ENCODE assay signal across 14 cellular contexts in the genomic region with DNA sequence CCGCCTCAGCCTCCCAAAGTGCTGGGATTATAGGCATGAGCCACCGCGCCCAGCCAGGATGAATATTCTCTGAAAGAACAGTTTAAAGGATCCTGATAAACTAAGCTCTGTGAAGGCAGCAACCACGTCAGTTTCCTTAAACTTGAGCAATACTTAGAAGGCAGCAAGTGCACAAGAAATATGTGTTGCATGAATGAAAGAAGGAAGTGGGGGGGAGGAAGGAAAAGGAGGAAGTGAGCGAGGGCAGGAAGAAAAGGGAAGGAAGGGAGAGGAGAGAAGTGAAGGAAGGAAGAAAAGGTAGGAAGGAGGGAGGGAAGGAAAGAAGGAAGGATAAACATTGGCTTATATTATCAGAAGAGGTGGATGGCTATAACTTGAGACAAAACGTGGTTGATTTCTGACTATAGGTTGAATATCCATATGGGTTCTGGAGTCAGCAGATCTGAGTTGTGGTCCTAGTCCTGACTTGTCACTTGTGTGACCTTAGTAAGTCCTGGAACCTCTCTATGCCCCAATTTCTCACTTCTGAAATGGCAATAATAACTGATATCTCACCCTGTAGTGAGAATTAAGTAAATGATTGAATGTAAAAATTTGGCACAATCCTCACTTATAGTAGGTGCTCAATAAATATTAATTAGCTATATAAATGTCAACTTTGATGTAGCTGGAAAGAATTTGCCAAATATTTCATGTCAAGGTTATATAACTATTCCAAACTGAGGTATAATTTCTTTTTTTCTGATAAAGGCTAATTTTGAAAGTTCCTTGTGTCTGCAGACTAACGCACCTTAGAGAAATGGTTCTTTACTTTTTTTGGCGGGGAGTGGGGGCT. TPM values are rescaled to one million over a fixed set of nuclear protein-coding genes. Genes with fewer than 3 reads are reported as not detected.
DNase-seq lines count a peak whose midpoint lies in the region; ATAC-seq and TF ChIP-seq lines count a peak whose summit lies in the region.
"Had no signal": no experiment of that assay in that cellular context is flagged by ENCODE, and none has a peak within 500 bp of the region (broad histone marks: within the 10 kb centered on the region; RNA-seq: fewer than 3 reads in every experiment).

No MANE protein-coding gene starts in this region.

- H3K4me3 Mint-ChIP-seq in neural progenitor cell, result no peak overlapping the region
- H3K4me3 Mint-ChIP-seq: effector memory CD8-positive, alpha-beta T cell had no signal

- no peaks in the 10 kb centered on the region for H3K9me3 Mint-ChIP-seq in neural progenitor cell
- H3K9me3 Mint-ChIP-seq: effector memory CD8-positive, alpha-beta T cell had no signal

- H4K20me1 ChIP-seq in hepatocyte (ENCODE audit: insufficient read depth, poor library complexity, severe bottlenecking), result no peaks in the 10 kb centered on the region
- no peaks in the 10 kb centered on the region for H4K20me1 ChIP-seq in neural progenitor cell (ENCODE audit: low read depth)

- TF ChIP-seq POLR2A in right lobe of liver (IDR thresholded peaks at IDR 0.05), result no peak

- no peaks in the 10 kb centered on the region for H3K9me2 ChIP-seq in hepatocyte (replicated peaks; ENCODE audit: insufficient read depth)

- intact Hi-C loops in right lobe of liver (cut with DNase I), result no loop called here

- H3F3A ChIP-seq in neural progenitor cell (ENCODE audit: low read depth), result peaks cover 26% of the 10 kb centered on the region

- peaks cover 22 to 68% (median 53%) of the 10 kb centered on the region in 4 donors for H3K4me1 ChIP-seq in liver (ENCODE audit: control insufficient read depth in 4 of 4, insufficient read depth in 4 of 4, low read length in 3 of 4)
- H3K4me1 ChIP-seq in right lobe of liver, result peaks cover 0 to 70% (median 23%) of the 10 kb centered on the region in 4 donors
- H3K4me1 ChIP-seq in RWPE2 (ENCODE audit: insufficient read depth, poor library complexity, severe bottlenecking), result peaks cover 71% of the 10 kb centered on the region
- H3K4me1 ChIP-seq in hepatocyte (ENCODE audit: insufficient read depth), result peaks cover 40% of the 10 kb centered on the region
- H3K4me1 ChIP-seq in neural progenitor cell, result peaks cover 13% of the 10 kb centered on the region

- H3K36me3 ChIP-seq in liver (ENCODE audit: control insufficient read depth in 4 of 4, insufficient read depth in 3 of 4, low read depth in 1 of 4, low read length in 3 of 4) (no peaks in the 10 kb centered on the region), right lobe of liver (no peaks in the 10 kb centered on the region), RWPE2 (ENCODE audit: low read depth) (peaks cover 38% of the 10 kb centered on the region), hepatocyte (replicated peaks; ENCODE audit: insufficient read depth, low read depth) (no peaks in the 10 kb centered on the region), neural progenitor cell (no peaks in the 10 kb centered on the region)
- H3K36me3 ChIP-seq: ascending aorta, heart left ventricle had no signal

- H3K9me3 ChIP-seq in liver (ENCODE audit: control insufficient read depth in 4 of 4, low read length in 3 of 4) (no peaks in the 10 kb centered on the region), right lobe of liver (no peaks in the 10 kb centered on the region), RWPE2 (ENCODE audit: severe bottlenecking) (no peaks in the 10 kb centered on the region), hepatocyte (ENCODE audit: low read depth) (no peaks in the 10 kb centered on the region), neural progenitor cell (ENCODE audit: low read depth) (no peaks in the 10 kb centered on the region)
- H3K9me3 ChIP-seq: ascending aorta, heart left ventricle had no signal

- no peak overlapping the region for H3K4me3 ChIP-seq in liver (ENCODE audit: low read depth in 1 of 3, low read length in 3 of 3)
- H3K4me3 ChIP-seq in right lobe of liver, result no peak overlapping the region
- H3K4me3 ChIP-seq in RWPE2 (ENCODE audit: severe bottlenecking), result no peak overlapping the region
- no peak overlapping the region for H3K4me3 ChIP-seq in hepatocyte
- H3K4me3 ChIP-seq in neural progenitor cell, result no peak overlapping the region
- H3K4me3 ChIP-seq: ascending aorta, heart left ventricle had no signal

- no peak overlapping the region for H3K4me2 ChIP-seq in hepatocyte
- H3K4me2 ChIP-seq in neural progenitor cell, result no peak overlapping the region

- no peak overlapping the region for H3K27ac Mint-ChIP-seq in neural progenitor cell

- no peak overlapping the region for H3K9ac ChIP-seq in liver (ENCODE audit: low read depth in 1 of 2, low read length in 2 of 2)
- no peak overlapping the region for H3K9ac ChIP-seq in neural progenitor cell

- H3K27ac ChIP-seq in liver (ENCODE audit: low read depth in 1 of 2, low read length in 2 of 2) (peak overlapping the region; percentile 73 to 82), right lobe of liver (peak overlapping the region in 1 of 3 donors; percentile 71), RWPE2 (ENCODE audit: poor library complexity, severe bottlenecking) (peak overlapping the region; percentile 91), hepatocyte (no peak overlapping the region), neural progenitor cell (no peak overlapping the region)
- H3K27ac ChIP-seq: ascending aorta had no signal

- DNase-seq in right lobe of liver, result no peak
- DNase-seq in RWPE2 (ENCODE audit: low spot score), result no peak
- DNase-seq in hepatocyte (ENCODE audit: low spot score), result peak; percentile 13
- no peak for DNase-seq in NCI-H748 treated with DMSO at 0.1 percent for 48 hours (lab: John Stamatoyannopoulos, UW)
- DNase-seq in neural progenitor cell (ENCODE audit: low spot score), result no peak
- DNase-seq in ureter (ENCODE audit: low spot score), result no peak
- no peak for DNase-seq in NCI-H2227 treated with DMSO at 0.1 percent for 48 hours (lab: John Stamatoyannopoulos, UW)
- DNase-seq: DND-41; effector memory CD8-positive, alpha-beta T cell; heart left ventricle; KG1 had no signal

- no peak for TF ChIP-seq CTCF in liver (IDR thresholded peaks at IDR 0.05; ENCODE audit: low read depth, low read length, missing input control)
- no peak for TF ChIP-seq CTCF in right lobe of liver (IDR thresholded peaks at IDR 0.05)
- no peak for TF ChIP-seq CTCF in RWPE2 (IDR thresholded peaks at IDR 0.05; ENCODE audit: poor library complexity, severe bottlenecking)
- TF ChIP-seq CTCF in hepatocyte (IDR thresholded peaks at IDR 0.05; ENCODE audit: poor library complexity), result no peak
- TF ChIP-seq CTCF in neural progenitor cell (IDR thresholded peaks at IDR 0.05), result no peak

- H3K79me2 ChIP-seq in hepatocyte, result peaks cover 39% of the 10 kb centered on the region
- no peaks in the 10 kb centered on the region for H3K79me2 ChIP-seq in neural progenitor cell (ENCODE audit: low read depth)

- H3K27me3 Mint-ChIP-seq in neural progenitor cell (ENCODE audit: insufficient read depth, low read depth), result peaks cover 8% of the 10 kb centered on the region
- H3K27me3 Mint-ChIP-seq: effector memory CD8-positive, alpha-beta T cell had no signal

- H3K27me3 ChIP-seq in liver (ENCODE audit: control insufficient read depth in 4 of 4, insufficient read depth in 4 of 4, low read length in 3 of 4) (no peaks in the 10 kb centered on the region), right lobe of liver (no peaks in the 10 kb centered on the region), RWPE2 (ENCODE audit: insufficient read depth, poor library complexity, severe bottlenecking) (no peaks in the 10 kb centered on the region), hepatocyte (no peaks in the 10 kb centered on the region), neural progenitor cell (no peaks in the 10 kb centered on the region)
- H3K27me3 ChIP-seq: ascending aorta had no signal

- ATAC-seq in right lobe of liver (no peak), RWPE2 (ENCODE audit: low read depth) (no peak)
- ATAC-seq: effector memory CD8-positive, alpha-beta T cell; heart left ventricle; left lobe of liver had no signal

- peaks cover 2% of the 10 kb centered on the region for H3K36me3 Mint-ChIP-seq in neural progenitor cell

- no peak overlapping the region for H2AFZ ChIP-seq in hepatocyte
- H2AFZ ChIP-seq in neural progenitor cell (replicated peaks), result no peak overlapping the region

- 85% methylated on average over 8 of the region's 8 CpGs for WGBS in liver
- WGBS in right lobe of liver (ENCODE audit: insufficient coverage, low coverage, low lambda C conversion rate, missing lambda C conversion rate), result 69% methylated on average over 8 of the region's 8 CpGs
- WGBS in hepatocyte (ENCODE audit: low lambda C conversion rate, missing lambda C conversion rate), result 77% methylated on average over 8 of the region's 8 CpGs

- no peak for TF ChIP-seq RAD21 in liver (IDR thresholded peaks at IDR 0.05)

- H3K4me1 Mint-ChIP-seq in neural progenitor cell, result peaks cover 26% of the 10 kb centered on the region

TF ChIP-seq in liver, 16 proteins besides CTCF, POLR2A, EP300 and RAD21 (continues in another document):
- peak in 1 of 2 donors; percentile 28 for TF ChIP-seq EGR1 (IDR thresholded peaks at IDR 0.05; ENCODE audit: low read depth in 2 of 2)

RNA-seq across cellular contexts. Expression of a gene that starts 12.0 kb away (rescaled TPM):
- 10 to 100 TPM; 38.8 to 52.2 TPM for total RNA-seq in liver
- polyA plus RNA-seq in liver, result 10 to 100 TPM; 14.3 to 15.2 TPM
- 10 to 100 TPM; 17.1 to 67.7 (median 20.3) TPM for total RNA-seq in right lobe of liver
- total RNA-seq in hepatocyte, result 19.2 and 27.8 TPM in 2 replicates
- polyA plus RNA-seq in hepatocyte, result 43.5 and 47.9 TPM in 2 replicates
- 7.7 and 18.9 TPM in 2 replicates for total RNA-seq in neural progenitor cell (ENCODE audit: low replicate concordance)
- 183 TPM for total RNA-seq in ureter

RNA-seq across cellular contexts. Expression of a gene that starts 44.6 kb away (rescaled TPM):
- total RNA-seq in liver (10 to 100 TPM; 14.9 to 19.5 TPM), right lobe of liver (10 to 100 TPM; 43.4 to 83.0 (median 51.0) TPM), hepatocyte (49.6 and 53.3 TPM in 2 replicates), neural progenitor cell (ENCODE audit: low replicate concordance) (5.2 and 7.7 TPM in 2 replicates), ureter (104 TPM)
- polyA plus RNA-seq in liver (100 to 1,000 TPM in 1 of 2 donors, 10 to 100 TPM in 1; 79.1 to 107 TPM), hepatocyte (161 and 163 TPM in 2 replicates)

RNA-seq across cellular contexts. Expression of a gene that starts 44.9 kb away (rescaled TPM):
- 1 to 10 TPM; 6.7 to 8.6 TPM for total RNA-seq in liver
- 1 to 10 TPM; 2.5 to 3.5 TPM for polyA plus RNA-seq in liver
- 10 to 100 TPM in 2 of 6 experiments, 1 to 10 TPM in 4; 3.6 to 13.6 (median 7.3) TPM for total RNA-seq in right lobe of liver
- total RNA-seq in hepatocyte, result 5.1 and 6.8 TPM in 2 replicates
- polyA plus RNA-seq in hepatocyte, result 0.56 and 1.7 TPM in 2 replicates
- 0.67 and 3.5 TPM in 2 replicates for total RNA-seq in neural progenitor cell (ENCODE audit: low replicate concordance)
- 16.9 TPM for total RNA-seq in ureter

Comparison
In these comparisons a context has a peak if more than half of its experiments do, and no peak if none do; other contexts are left out.
1. H3K27ac ChIP-seq: peak in liver (2 of 2) and RWPE2 (single experiment); none in hepatocyte (single experiment) and neural progenitor cell (single experiment).